9 cellular contexts compared by ENCODE assay signal in the genomic region with DNA sequence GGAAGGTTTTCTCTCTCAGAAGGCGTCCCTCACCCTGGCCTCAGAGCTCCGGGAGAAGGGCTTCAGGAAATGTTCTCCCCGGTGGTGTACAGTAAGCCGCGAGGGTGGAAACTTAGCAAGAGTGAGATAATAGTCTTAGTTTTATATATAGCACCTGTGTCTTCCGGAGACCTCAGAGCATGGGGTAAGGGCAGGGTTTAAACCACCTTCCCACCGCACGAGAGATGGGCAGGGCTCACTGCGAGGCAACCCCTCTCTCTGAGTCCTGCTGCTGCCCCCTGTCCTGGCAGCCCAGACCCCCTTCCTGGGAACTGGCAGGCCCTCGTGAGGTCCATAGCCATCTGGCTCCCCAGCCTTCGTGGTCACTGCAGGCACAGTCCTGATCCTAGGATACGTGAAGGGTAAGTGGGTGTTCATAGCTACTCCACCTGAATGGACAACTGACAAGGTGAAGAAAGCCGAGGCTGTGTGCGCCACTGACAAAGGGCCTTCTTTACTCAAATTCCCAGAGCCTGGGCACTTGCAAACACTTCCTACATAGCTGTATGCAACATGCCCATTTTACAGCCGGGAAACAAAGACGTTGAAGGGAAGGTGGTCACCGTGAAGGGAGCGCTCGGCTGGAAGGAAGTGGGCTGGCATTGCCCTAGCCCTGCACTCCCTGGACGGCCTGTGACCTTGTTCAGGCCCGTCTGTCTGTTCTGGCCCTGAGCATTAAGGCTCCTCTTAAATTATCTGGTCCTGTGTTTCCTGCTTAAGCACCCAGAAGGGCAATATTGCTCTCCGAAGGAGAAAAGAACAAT. TPM values are rescaled to one million over a fixed set of nuclear protein-coding genes. Genes with fewer than 3 reads are reported as not detected.
DNase-seq lines count a peak whose midpoint lies in the region; ATAC-seq, FAIRE-seq and TF ChIP-seq lines count a peak whose summit lies in the region.
"Had no signal": no experiment of that assay in that cellular context is flagged by ENCODE, and none has a peak within 500 bp of the region (broad histone marks: within the 10 kb centered on the region; RNA-seq: fewer than 3 reads in every experiment).

No MANE protein-coding gene starts in this region.

- DNase-seq in GM10248 (ENCODE audit: extremely low spot score) (peak; percentile 69), Karpas-422 (no peak), D721Med (ENCODE audit: insufficient read length, low spot score) (no peak), NCI-H2081 treated with DMSO at 0.1 percent for 48 hours (lab: John Stamatoyannopoulos, UW) (no peak), kidney glomerular epithelial cell (lab: John Stamatoyannopoulos, UW) (no peak), testis (no peak)
- peak; percentile 43 to 52 (median 47) for DNase-seq in effector memory CD8-positive, alpha-beta T cell

- TF ChIP-seq CTCF in GM10248 (IDR thresholded peaks at IDR 0.05; ENCODE audit: control extremely low read depth, extremely low read depth, low read depth, missing control alignments), result no peak
- no peak for TF ChIP-seq CTCF in D721Med (IDR thresholded peaks at IDR 0.05; ENCODE audit: insufficient read depth, missing control alignments)
- no peak for TF ChIP-seq CTCF in testis (IDR thresholded peaks at IDR 0.05)

- intact Hi-C loops in testis (cut with DNase I; ENCODE audit: low total_unique reads), result no loop called here

- peak overlapping the region; percentile 39 for H3K4me2 ChIP-seq in Karpas-422 (ENCODE audit: low read depth, low read length, poor library complexity, severe bottlenecking)

- H3K27me3 Mint-ChIP-seq in effector memory CD8-positive, alpha-beta T cell, result no peaks in the 10 kb centered on the region

- no peaks in the 10 kb centered on the region for H3K27me3 ChIP-seq in Karpas-422 (ENCODE audit: low read length)
- no peaks in the 10 kb centered on the region for H3K27me3 ChIP-seq in testis

- H3K36me3 ChIP-seq in Karpas-422 (ENCODE audit: insufficient read depth, low read length) (peaks cover 63% of the 10 kb centered on the region), testis (ENCODE audit: low read depth, missing control alignments) (no peaks in the 10 kb centered on the region)

- CTCF ChIA-PET in GM10248 (lab: Yijun Ruan, JAX), result interaction anchor here (0.6 to 2.3 kb wide), 22 partner anchors 9 to 140 kb away, joined by 3 to 11 read pairs (median 4); partner anchors contain the start of gene ITPKB

- H3K9me3 ChIP-seq in Karpas-422 (ENCODE audit: low read length), result no peaks in the 10 kb centered on the region
- no peaks in the 10 kb centered on the region for H3K9me3 ChIP-seq in testis

- peaks cover 56% of the 10 kb centered on the region for H3K36me3 Mint-ChIP-seq in effector memory CD8-positive, alpha-beta T cell (ENCODE audit: insufficient read depth)

- H3K79me2 ChIP-seq in Karpas-422 (ENCODE audit: low read length), result peaks cover 100% of the 10 kb centered on the region

- no peak for TF ChIP-seq POLR2A in testis (IDR thresholded peaks at IDR 0.05)

- no peak for FAIRE-seq in D721Med (lab: Jason Lieb, UNC)

- 78% methylated on average over 20 to 22 of the region's 22 CpGs for WGBS in testis, 2 donors

- no peak overlapping the region for H2AFZ ChIP-seq in Karpas-422 (ENCODE audit: low read length)

- peak overlapping the region; percentile 58 to 79 for H3K4me3 Mint-ChIP-seq in effector memory CD8-positive, alpha-beta T cell
- H3K4me3 Mint-ChIP-seq: neural crest cell had no signal

- H3K9me3 Mint-ChIP-seq in effector memory CD8-positive, alpha-beta T cell, result peaks cover 0 to 3% of the 10 kb centered on the region in 2 donors
- H3K9me3 Mint-ChIP-seq: neural crest cell had no signal

- H3K4me1 Mint-ChIP-seq in effector memory CD8-positive, alpha-beta T cell (ENCODE audit: low read depth in 2 of 2), result peaks cover 68 to 77% of the 10 kb centered on the region in 2 donors

- H3K4me1 ChIP-seq in Karpas-422 (ENCODE audit: low read length), result peaks cover 100% of the 10 kb centered on the region
- peaks cover 17% of the 10 kb centered on the region for H3K4me1 ChIP-seq in testis

- peak; percentile 81 for ATAC-seq in GM21515 (IDR thresholded peaks at IDR 0.05; ENCODE audit: unreplicated experiment)
- ATAC-seq in effector memory CD8-positive, alpha-beta T cell (replicated peaks), result peak; percentile 86

- POLR2A ChIA-PET in GM10248 (lab: Yijun Ruan, JAX), result interaction anchor here (1.2 kb wide), 1 partner anchor 9 kb away, joined by 3 read pairs; no protein-coding TSS in a partner anchor

- peaks cover 98% of the 10 kb centered on the region for H4K20me1 ChIP-seq in Karpas-422 (ENCODE audit: insufficient read depth, low read depth, low read length)

- H3K27ac Mint-ChIP-seq in effector memory CD8-positive, alpha-beta T cell, result peak overlapping the region; percentile 91 to 95

- peak overlapping the region; percentile 26 for H3K9ac ChIP-seq in Karpas-422 (ENCODE audit: low read length)

- H3K9me2 ChIP-seq in Karpas-422 (replicated peaks; ENCODE audit: insufficient read depth, low read length), result no peaks in the 10 kb centered on the region

- H3K27ac ChIP-seq in Karpas-422 (ENCODE audit: low read length) (no peak overlapping the region; the same call in none of the 2 replicates), testis (no peak overlapping the region)

- H3K4me3 ChIP-seq in Karpas-422 (ENCODE audit: low read length) (peak overlapping the region; percentile 12; the same call in 1 of the 2 replicates), testis (no peak overlapping the region)

RNA-seq across cellular contexts. Expression of gene ITPKB, which starts 26.9 kb away (rescaled TPM):
- 79.0 and 132 TPM in 2 replicates for total RNA-seq in Karpas-422 (2014; rRNA removed; shearing (Covaris generic); ENCODE audit: low replicate concordance)
- total RNA-seq in testis, result 10 to 100 TPM; 13.5 to 18.0 TPM
- polyA plus RNA-seq in testis (ENCODE audit: insufficient read depth, low read depth, low replicate concordance), result 11.4 TPM

Comparison
In these comparisons a context has a peak if more than half of its experiments do, and no peak if none do; other contexts are left out.
1. DNase-seq: peak in GM10248 (single experiment) and effector memory CD8-positive, alpha-beta T cell (3 of 3); none in Karpas-422 (single experiment), D721Med (single experiment), NCI-H2081 treated with DMSO at 0.1 percent for 48 hours (single experiment), kidney glomerular epithelial cell (single experiment) and testis (single experiment).